ENCODE assay signal across 8 cellular contexts in the genomic region with DNA sequence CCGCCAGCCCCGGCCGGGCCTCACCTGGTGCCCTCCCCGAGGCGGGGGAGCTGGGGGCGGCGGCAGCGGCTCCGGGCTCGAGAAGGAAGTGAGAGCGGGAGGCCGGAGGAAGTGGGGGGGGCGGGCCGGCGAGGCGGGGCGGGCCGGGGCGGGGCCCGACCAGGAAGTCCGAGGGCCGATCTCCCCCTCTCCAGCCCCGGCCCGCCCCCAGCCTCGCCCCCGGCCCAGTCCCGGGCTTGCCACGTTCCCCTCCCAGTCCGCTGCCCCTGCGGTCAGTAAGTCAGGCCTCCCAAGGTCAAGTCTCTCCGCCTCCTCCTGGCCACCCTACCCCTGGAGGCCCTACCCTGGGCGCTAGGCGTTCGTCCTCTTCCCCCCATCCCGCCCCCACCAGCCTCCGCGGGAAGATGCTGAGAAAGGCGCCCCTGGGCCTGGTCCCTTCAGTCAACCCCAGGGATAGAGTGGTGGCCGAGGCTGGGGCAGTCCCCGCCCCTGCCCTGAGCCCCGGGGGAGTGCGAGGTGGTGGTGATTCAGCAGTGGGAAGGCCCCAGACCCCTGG. TPM values are rescaled to one million over a fixed set of nuclear protein-coding genes. Genes with fewer than 3 reads are reported as not detected.
DNase-seq lines count a peak whose midpoint lies in the region; ATAC-seq and TF ChIP-seq lines count a peak whose summit lies in the region.

Gene RHOG, minus strand, starts transcription at position 90 of the 556 bp plus-strand sequence. CDS start 12,821 bp downstream, outside the sequence.

- no peak for TF ChIP-seq CTCF in nephron (IDR thresholded peaks at IDR 0.05; ENCODE audit: unreplicated experiment in 3 of 3)

- H3K9me3 Mint-ChIP-seq in activated T-helper 1 cell treated with anti-CD3 and anti-CD28 coated beads, Interleukin-12 subunit alpha, Interleukin-12 subunit beta, Interleukin-2, Interleukin-4 antibody, amounts not matched to agents 30 ng/mL and 10 ng/mL and 1 ng/mL, durations not matched to agents 14 hours and 24 hours and 36 hours = no peaks in the 10 kb centered on the region
- no peaks in the 10 kb centered on the region for H3K9me3 Mint-ChIP-seq in nephron

- intact Hi-C loops in activated T-helper 1 cell treated with anti-CD3 and anti-CD28 coated beads, Interleukin-12 subunit alpha, Interleukin-12 subunit beta, Interleukin-2, Interleukin-4 antibody, amounts not matched to agents 30 ng/mL and 10 ng/mL and 1 ng/mL, durations not matched to agents 14 hours and 24 hours and 36 hours (cut with micrococcal nuclease) = loop anchor here (1.0 to 2.0 kb wide), 7 partner anchors 8 to 253 kb away; partner anchors contain the start of genes NUP98, PGAP2 and RRM1

- H3K4me3 Mint-ChIP-seq in activated T-helper 1 cell treated with anti-CD3 and anti-CD28 coated beads, Interleukin-12 subunit alpha, Interleukin-12 subunit beta, Interleukin-2, Interleukin-4 antibody, amounts not matched to agents 30 ng/mL and 10 ng/mL and 1 ng/mL, durations not matched to agents 14 hours and 24 hours and 36 hours = peak within 1 kb of the TSS; percentile 96
- H3K4me3 Mint-ChIP-seq in nephron = peak within 1 kb of the TSS; percentile 87 to 93 (median 89)

- peak; percentile 82 for DNase-seq in CD1c-positive myeloid dendritic cell (ENCODE audit: extremely low spot score)
- DNase-seq in NCI-H774 (lab: John Stamatoyannopoulos, UW) = peak; percentile 58
- peak; percentile 63 for DNase-seq in activated T-helper 1 cell treated with anti-CD3 and anti-CD28 coated beads, Interleukin-12 subunit alpha, Interleukin-12 subunit beta, Interleukin-2, Interleukin-4 antibody, amounts not matched to agents 30 ng/mL and 10 ng/mL and 1 ng/mL, durations not matched to agents 14 hours and 24 hours and 36 hours (ENCODE audit: low spot score)
- peak; percentile 77 for DNase-seq in fibroblast of the conjunctiva (ENCODE audit: low read depth)
- DNase-seq in middle frontal gyrus (ENCODE audit: extremely low spot score, low spot score) = no peak

- no peaks in the 10 kb centered on the region for H3K27me3 Mint-ChIP-seq in activated T-helper 1 cell treated with anti-CD3 and anti-CD28 coated beads, Interleukin-12 subunit alpha, Interleukin-12 subunit beta, Interleukin-2, Interleukin-4 antibody, amounts not matched to agents 30 ng/mL and 10 ng/mL and 1 ng/mL, durations not matched to agents 14 hours and 24 hours and 36 hours (ENCODE audit: insufficient read depth)
- no peaks in the 10 kb centered on the region for H3K27me3 Mint-ChIP-seq in nephron (ENCODE audit: low read depth)

- ATAC-seq in GM18909 (IDR thresholded peaks at IDR 0.05; ENCODE audit: poor library complexity, unreplicated experiment) (peak; percentile 52), HG03108 (IDR thresholded peaks at IDR 0.05; ENCODE audit: unreplicated experiment) (peak; percentile 36)

- peaks cover 22% of the 10 kb centered on the region for H3K36me3 Mint-ChIP-seq in activated T-helper 1 cell treated with anti-CD3 and anti-CD28 coated beads, Interleukin-12 subunit alpha, Interleukin-12 subunit beta, Interleukin-2, Interleukin-4 antibody, amounts not matched to agents 30 ng/mL and 10 ng/mL and 1 ng/mL, durations not matched to agents 14 hours and 24 hours and 36 hours (ENCODE audit: low read depth)
- H3K36me3 Mint-ChIP-seq in nephron (ENCODE audit: low read depth) = no peaks in the 10 kb centered on the region

- peaks cover 59% of the 10 kb centered on the region for H3K4me1 Mint-ChIP-seq in activated T-helper 1 cell treated with anti-CD3 and anti-CD28 coated beads, Interleukin-12 subunit alpha, Interleukin-12 subunit beta, Interleukin-2, Interleukin-4 antibody, amounts not matched to agents 30 ng/mL and 10 ng/mL and 1 ng/mL, durations not matched to agents 14 hours and 24 hours and 36 hours (ENCODE audit: low read depth)
- H3K4me1 Mint-ChIP-seq in nephron = peaks cover 24% of the 10 kb centered on the region

- H3K27ac Mint-ChIP-seq in activated T-helper 1 cell treated with anti-CD3 and anti-CD28 coated beads, Interleukin-12 subunit alpha, Interleukin-12 subunit beta, Interleukin-2, Interleukin-4 antibody, amounts not matched to agents 30 ng/mL and 10 ng/mL and 1 ng/mL, durations not matched to agents 14 hours and 24 hours and 36 hours = peak within 1 kb of the TSS; percentile 97
- H3K27ac Mint-ChIP-seq in nephron = peak within 1 kb of the TSS; percentile 65 to 95 (median 84)

RNA-seq across cellular contexts. Expression of gene RHOG, which starts in this region (rescaled TPM):
- 170 and 179 TPM in 2 replicates for total RNA-seq in activated T-helper 1 cell treated with anti-CD3 and anti-CD28 coated beads, Interleukin-12 subunit alpha, Interleukin-12 subunit beta, Interleukin-2, Interleukin-4 antibody, amounts not matched to agents 30 ng/mL and 10 ng/mL and 1 ng/mL, durations not matched to agents 14 hours and 24 hours and 36 hours
